In genomic region chr4:123588631-123589223, GRCh38 we compare ENCODE assay signal across 7 cellular contexts.
DNase-seq lines count a peak whose midpoint lies in the region; ATAC-seq and TF ChIP-seq lines count a peak whose summit lies in the region.

No MANE protein-coding gene starts in this region.

- intact Hi-C loops in heart right ventricle (cut with DNase I) (loop anchor here in 1 of 10 donors (5.0 kb wide), 1 partner anchor 1409 kb away; no protein-coding TSS in a partner anchor), thyroid gland (cut with DNase I) (no loop called here)

- peak overlapping the region in 9 of 10 donors; percentile 46 to 80 (median 59) for H3K27ac ChIP-seq in heart right ventricle
- H3K27ac ChIP-seq in thyroid gland = peak overlapping the region in 2 of 3 donors; percentile 2 to 31

- H3K4me1 ChIP-seq in heart right ventricle = peaks cover 0 to 21% (median 5%) of the 10 kb centered on the region in 9 donors
- H3K4me1 ChIP-seq in thyroid gland = no peaks in the 10 kb centered on the region

- ATAC-seq in GM18873 (IDR thresholded peaks at IDR 0.05; ENCODE audit: low FRiP score, unreplicated experiment) (peak; percentile 77), HG02884 (IDR thresholded peaks at IDR 0.05; ENCODE audit: unreplicated experiment) (peak; percentile 78), heart right ventricle (peak; percentile 68 to 95 (median 94))

- TF ChIP-seq CTCF in heart right ventricle (IDR thresholded peaks at IDR 0.05) = no peak
- no peak for TF ChIP-seq CTCF in thyroid gland (IDR thresholded peaks at IDR 0.05)
- no peak for TF ChIP-seq CTCF in endothelial cell (IDR thresholded peaks at IDR 0.05; ENCODE audit: unreplicated experiment)

- H3K36me3 ChIP-seq in heart right ventricle = no peaks in the 10 kb centered on the region
- no peaks in the 10 kb centered on the region for H3K36me3 ChIP-seq in thyroid gland

- no peaks in the 10 kb centered on the region for H3K9me3 Mint-ChIP-seq in endothelial cell (ENCODE audit: unreplicated experiment)

- no peak for TF ChIP-seq POLR2A in thyroid gland (IDR thresholded peaks at IDR 0.05)

- no peak overlapping the region for H3K27ac Mint-ChIP-seq in endothelial cell (ENCODE audit: unreplicated experiment)

- H3K4me1 Mint-ChIP-seq in endothelial cell (ENCODE audit: unreplicated experiment) = peaks cover 8% of the 10 kb centered on the region

- H3K4me3 Mint-ChIP-seq in endothelial cell (ENCODE audit: unreplicated experiment) = no peak overlapping the region

- no peaks in the 10 kb centered on the region for H3K36me3 Mint-ChIP-seq in endothelial cell (ENCODE audit: low read depth, unreplicated experiment)

- 67 to 69% methylated on average over 8 of the region's 8 CpGs for WGBS in heart right ventricle, 2 donors
- WGBS in thyroid gland, 2 donors = 78 to 81% methylated on average over 8 of the region's 8 CpGs

- no peaks in the 10 kb centered on the region for H3K27me3 ChIP-seq in heart right ventricle
- no peaks in the 10 kb centered on the region for H3K27me3 ChIP-seq in thyroid gland

- H3K4me3 ChIP-seq in heart right ventricle (no peak overlapping the region), thyroid gland (replicated peaks in 1 of 3) (no peak overlapping the region)

- peaks cover 3% of the 10 kb centered on the region for H3K27me3 Mint-ChIP-seq in endothelial cell (ENCODE audit: unreplicated experiment)

- H3K9me3 ChIP-seq in heart right ventricle (no peaks in the 10 kb centered on the region), thyroid gland (no peaks in the 10 kb centered on the region)

- DNase-seq in NOMO-1 (lab: John Stamatoyannopoulos, UW; ENCODE audit: unreplicated experiment in 2 of 2) (peak; percentile 90 to 97), heart right ventricle (peak in 1 of 2 donors; percentile 47), thyroid gland (no peak), NCI-H128 (lab: John Stamatoyannopoulos, UW; ENCODE audit: unreplicated experiment) (no peak), endothelial cell (ENCODE audit: low spot score) (no peak)

Comparison
In these comparisons a context has a peak if more than half of its experiments do, and no peak if none do; other contexts are left out.
1. DNase-seq: peak in NOMO-1 (2 of 2); none in thyroid gland (0 of 2), NCI-H128 (single experiment) and endothelial cell (single experiment).
2. Peak in every context shown above with its lines, with median percentiles within 50 percentile points of each other: ATAC-seq.